8 cellular contexts compared by ENCODE assay signal in genomic region chr3:42653303-42653559, GRCh38. TPM values are rescaled to one million over a fixed set of nuclear protein-coding genes. Genes with fewer than 3 reads are reported as not detected.
DNase-seq lines count a peak whose midpoint lies in the region; ATAC-seq, FAIRE-seq and TF ChIP-seq lines count a peak whose summit lies in the region.

No MANE protein-coding gene starts in this region.

- CTCF ChIA-PET in endothelial cell of umbilical vein (lab: Charles Lee) = interaction anchor here (0.9 to 1.8 kb wide), 4 partner anchors 16 to 71 kb away, joined by 3 to 5 read pairs (median 4); partner anchors contain the start of genes NKTR and SEC22C

- peak overlapping the region; percentile 89 to 100 (median 99) for H3K4me2 ChIP-seq in BLaER1 treated with 17β-estradiol and CSF1 and Interleukin-3, amounts not matched to agents 10 nM and 100 nM
- H3K4me2 ChIP-seq in endothelial cell of umbilical vein (ENCODE audit: insufficient read depth, low read length) = peak overlapping the region; percentile 79

- no peaks in the 10 kb centered on the region for H3K27me3 ChIP-seq in BLaER1 treated with 17β-estradiol and CSF1 and Interleukin-3, amounts not matched to agents 10 nM and 100 nM
- H3K27me3 ChIP-seq in Peyer's patch = no peaks in the 10 kb centered on the region
- no peaks in the 10 kb centered on the region for H3K27me3 ChIP-seq in endothelial cell of umbilical vein (ENCODE audit: control insufficient read depth in 2 of 2, insufficient read depth in 2 of 2, low read length in 2 of 2)
- no peaks in the 10 kb centered on the region for H3K27me3 ChIP-seq in neuron (ENCODE audit: insufficient read depth, low read length)

- H3K79me2 ChIP-seq in endothelial cell of umbilical vein (ENCODE audit: control insufficient read depth, insufficient read depth, low read length) = peaks cover 37% of the 10 kb centered on the region

- ATAC-seq in GM18907 (IDR thresholded peaks at IDR 0.05; ENCODE audit: unreplicated experiment) = no peak

- H3K9ac ChIP-seq in BLaER1 treated with 17β-estradiol and CSF1 and Interleukin-3, amounts not matched to agents 10 nM and 100 nM = peak overlapping the region; percentile 91 to 98 (median 94)
- peak overlapping the region; percentile 69 for H3K9ac ChIP-seq in endothelial cell of umbilical vein (replicated peaks; ENCODE audit: extremely low read depth, insufficient read depth, low read length)

- POLR2A ChIA-PET in endothelial cell of umbilical vein (lab: Charles Lee) = no interaction called here

- TF ChIP-seq POLR2A in Peyer's patch (IDR thresholded peaks at IDR 0.05) (no peak), endothelial cell of umbilical vein (IDR thresholded peaks at IDR 0.05; ENCODE audit: low read depth, low read length) (no peak)

- H2AFZ ChIP-seq in endothelial cell of umbilical vein (ENCODE audit: low read depth, low read length) (no peak overlapping the region), neuron (ENCODE audit: low read depth, low read length) (peak overlapping the region; percentile 85)

- TF ChIP-seq CTCF in Peyer's patch (IDR thresholded peaks at IDR 0.05) (no peak), endothelial cell of umbilical vein (IDR thresholded peaks at IDR 0.05; ENCODE audit: extremely low read depth in 1 of 2, insufficient read depth in 1 of 2, low read depth in 1 of 2, low read length in 2 of 2) (no peak)

- peak; percentile 66 for FAIRE-seq in endothelial cell of umbilical vein (lab: Jason Lieb, UNC)

- H3K27ac ChIP-seq in BLaER1 treated with 17β-estradiol and CSF1 and Interleukin-3, amounts not matched to agents 10 nM and 100 nM = peak overlapping the region; percentile 88 to 96 (median 94)
- peak overlapping the region; percentile 42 to 90 (median 80) for H3K27ac ChIP-seq in Peyer's patch
- peak overlapping the region; percentile 57 for H3K27ac ChIP-seq in endothelial cell of umbilical vein (ENCODE audit: insufficient read depth, low read depth, low read length)

- peaks cover 17 to 36% (median 29%) of the 10 kb centered on the region in 11 experiments for H3K36me3 ChIP-seq in BLaER1 treated with 17β-estradiol and CSF1 and Interleukin-3, amounts not matched to agents 10 nM and 100 nM
- H3K36me3 ChIP-seq in Peyer's patch = peaks cover 0 to 4% (median 0%) of the 10 kb centered on the region in 3 donors
- peaks cover 0 to 7% of the 10 kb centered on the region in 2 experiments for H3K36me3 ChIP-seq in endothelial cell of umbilical vein (ENCODE audit: control insufficient read depth in 2 of 2, extremely low read depth in 1 of 2, insufficient read depth in 2 of 2, low read length in 2 of 2)
- no peaks in the 10 kb centered on the region for H3K36me3 ChIP-seq in neuron (ENCODE audit: insufficient read depth, low read length)

- no peaks in the 10 kb centered on the region for H3K9me3 ChIP-seq in BLaER1 treated with 17β-estradiol and CSF1 and Interleukin-3, amounts not matched to agents 10 nM and 100 nM (replicated peaks in 1 of 11)
- no peaks in the 10 kb centered on the region for H3K9me3 ChIP-seq in Peyer's patch
- H3K9me3 ChIP-seq in endothelial cell of umbilical vein (replicated peaks; ENCODE audit: control insufficient read depth, insufficient read depth, low read length) = no peaks in the 10 kb centered on the region
- no peaks in the 10 kb centered on the region for H3K9me3 ChIP-seq in neuron (ENCODE audit: low read length)

- dilution Hi-C loops in endothelial cell of umbilical vein (cut with MboI; ENCODE audit: extremely low pct_ligation_motif_present, low sequenced_read_pairs) = no loop called here

- no peak for DNase-seq in Peyer's patch
- no peak for DNase-seq in endothelial cell of umbilical vein (ENCODE audit: low read depth, low spot score)
- DNase-seq in mesenteric fat pad (ENCODE audit: low spot score) = no peak
- DNase-seq in DMS153 (lab: John Stamatoyannopoulos, UW) = no peak
- DNase-seq in NCI-H526 treated with DMSO at 0.1 percent for 48 hours (lab: John Stamatoyannopoulos, UW) = no peak

- no peaks in the 10 kb centered on the region for H3K9me1 ChIP-seq in endothelial cell of umbilical vein (replicated peaks; ENCODE audit: control insufficient read depth, extremely low read depth, insufficient read depth, low read length)

- H4K20me1 ChIP-seq in BLaER1 treated with 17β-estradiol and CSF1 and Interleukin-3, amounts not matched to agents 10 nM and 100 nM = peaks cover 0 to 64% (median 43%) of the 10 kb centered on the region in 11 experiments; a peak in 17 of 22 replicates
- H4K20me1 ChIP-seq in endothelial cell of umbilical vein (replicated peaks; ENCODE audit: control insufficient read depth, extremely low read depth, insufficient read depth, low read length) = no peaks in the 10 kb centered on the region

- H3K4me3 ChIP-seq in BLaER1 treated with 17β-estradiol and CSF1 and Interleukin-3, amounts not matched to agents 10 nM and 100 nM = peak overlapping the region; percentile 78 to 99 (median 86)
- H3K4me3 ChIP-seq in Peyer's patch (peak overlapping the region; percentile 64 to 84 (median 76)), endothelial cell of umbilical vein (replicated peaks in 1 of 3; ENCODE audit: insufficient read depth in 1 of 3, low read depth in 1 of 3, low read length in 3 of 3) (peak overlapping the region; percentile 76 to 78 (median 77)), neuron (ENCODE audit: low read length) (peak overlapping the region; percentile 64)

- H3K4me1 ChIP-seq in BLaER1 treated with 17β-estradiol and CSF1 and Interleukin-3, amounts not matched to agents 10 nM and 100 nM = peaks cover 62 to 75% (median 70%) of the 10 kb centered on the region in 10 experiments
- peaks cover 5 to 43% (median 15%) of the 10 kb centered on the region in 4 donors for H3K4me1 ChIP-seq in Peyer's patch
- peaks cover 36% of the 10 kb centered on the region for H3K4me1 ChIP-seq in endothelial cell of umbilical vein (ENCODE audit: control insufficient read depth, extremely low read depth, insufficient read depth, low read length)
- peaks cover 25% of the 10 kb centered on the region for H3K4me1 ChIP-seq in neuron (ENCODE audit: insufficient read depth, low read length)

- intact Hi-C loops in endothelial cell of umbilical vein (cut with micrococcal nuclease) = no loop called here

- BruUV-seq in endothelial cell of umbilical vein (replicated peaks; lab: Mats Ljungman, UMichigan) = no TSS peak

TF ChIP-seq in endothelial cell of umbilical vein, 7 proteins besides CTCF, POLR2A, EP300 and RAD21:
- TF ChIP-seq EZH2 (IDR thresholded peaks at IDR 0.05; ENCODE audit: borderline replicate concordance, low read depth, low read length, severe bottlenecking) (no peak), POLR2AphosphoS5 (IDR thresholded peaks at IDR 0.05; ENCODE audit: insufficient read depth, low read depth, low read length) (no peak), FOS (IDR thresholded peaks at IDR 0.05; ENCODE audit: borderline replicate concordance, insufficient read depth, low read length) (no peak), JUN (IDR thresholded peaks at IDR 0.05; ENCODE audit: borderline replicate concordance, insufficient read depth, insufficient read length, low read depth) (no peak)

RNA-seq across cellular contexts. Expression of gene ZBTB47, which starts 0.3 kb away (rescaled TPM):
- total RNA-seq in Peyer's patch (10 to 100 TPM in 3 of 4 donors, 1 to 10 TPM in 1; 5.3 to 30.5 (median 14.7) TPM), endothelial cell of umbilical vein (13.0 and 14.5 TPM in 2 replicates), mesenteric fat pad (58.2 TPM)
- polyA plus RNA-seq in endothelial cell of umbilical vein = 10.6 and 13.2 TPM in 2 replicates
- 7.2 and 9.3 TPM in 2 replicates for polyA plus RNA-seq in endothelial cell of umbilical vein (2011; cell fraction: cytosol; rRNA removed)
- 13.6 and 17.0 TPM in 2 replicates for polyA plus RNA-seq in endothelial cell of umbilical vein (2011; cell fraction: nucleus; rRNA removed)
- polyA plus RNA-seq in endothelial cell of umbilical vein (2012) = 6.8 and 10.4 TPM in 2 replicates
- polyA minus RNA-seq in endothelial cell of umbilical vein = 13.2 and 16.9 TPM in 2 replicates
- 10.4 TPM for polyA minus RNA-seq in endothelial cell of umbilical vein (2011; cell fraction: cytosol; rRNA and poly(A)+ RNA removed)
- 7.6 and 13.3 TPM in 2 replicates for polyA minus RNA-seq in endothelial cell of umbilical vein (2011; cell fraction: nucleus; rRNA and poly(A)+ RNA removed)

RNA-seq across cellular contexts. Expression of gene KLHL40, which starts 32.1 kb away (rescaled TPM):
- total RNA-seq in Peyer's patch (not detected), endothelial cell of umbilical vein (not detected in 2 replicates), mesenteric fat pad (not detected)
- not detected in 2 replicates for polyA plus RNA-seq in endothelial cell of umbilical vein
- polyA plus RNA-seq in endothelial cell of umbilical vein (2011; cell fraction: cytosol; rRNA removed) = not detected in 2 replicates
- not detected in 2 replicates for polyA plus RNA-seq in endothelial cell of umbilical vein (2011; cell fraction: nucleus; rRNA removed)
- not detected in 2 replicates for polyA plus RNA-seq in endothelial cell of umbilical vein (2012)
- not detected in 2 replicates for polyA minus RNA-seq in endothelial cell of umbilical vein
- polyA minus RNA-seq in endothelial cell of umbilical vein (2011; cell fraction: cytosol; rRNA and poly(A)+ RNA removed) = not detected
- polyA minus RNA-seq in endothelial cell of umbilical vein (2011; cell fraction: nucleus; rRNA and poly(A)+ RNA removed) = not detected in 2 replicates

RNA-seq across cellular contexts. Expression of gene HHATL, which starts 49.4 kb away (rescaled TPM):
- total RNA-seq in Peyer's patch = 1 to 10 TPM in 1 of 4 donors, not detected in 3; 3.4 TPM
- not detected in 2 replicates for total RNA-seq in endothelial cell of umbilical vein
- 0.11 TPM in 1 of 2 replicates, not detected in the other for polyA plus RNA-seq in endothelial cell of umbilical vein
- polyA plus RNA-seq in endothelial cell of umbilical vein (2011; cell fraction: cytosol; rRNA removed) = not detected in 2 replicates
- polyA plus RNA-seq in endothelial cell of umbilical vein (2011; cell fraction: nucleus; rRNA removed) = not detected in 2 replicates
- polyA plus RNA-seq in endothelial cell of umbilical vein (2012) = not detected in 2 replicates
- polyA minus RNA-seq in endothelial cell of umbilical vein = not detected in 2 replicates
- not detected for polyA minus RNA-seq in endothelial cell of umbilical vein (2011; cell fraction: cytosol; rRNA and poly(A)+ RNA removed)
- not detected in 2 replicates for polyA minus RNA-seq in endothelial cell of umbilical vein (2011; cell fraction: nucleus; rRNA and poly(A)+ RNA removed)
- 0.48 TPM for total RNA-seq in mesenteric fat pad

RNA-seq across cellular contexts. Expression of gene NKTR, which starts 52.7 kb away (rescaled TPM):
- total RNA-seq in Peyer's patch (100 to 1,000 TPM; 118 to 386 (median 187) TPM), endothelial cell of umbilical vein (92.6 and 99.0 TPM in 2 replicates), mesenteric fat pad (80.6 TPM)
- polyA plus RNA-seq in endothelial cell of umbilical vein = 22.3 and 27.4 TPM in 2 replicates
- 8.7 and 14.4 TPM in 2 replicates for polyA plus RNA-seq in endothelial cell of umbilical vein (2011; cell fraction: cytosol; rRNA removed)
- polyA plus RNA-seq in endothelial cell of umbilical vein (2011; cell fraction: nucleus; rRNA removed) = 257 and 378 TPM in 2 replicates
- 35.0 and 49.7 TPM in 2 replicates for polyA plus RNA-seq in endothelial cell of umbilical vein (2012)
- polyA minus RNA-seq in endothelial cell of umbilical vein = 51.7 and 60.7 TPM in 2 replicates
- polyA minus RNA-seq in endothelial cell of umbilical vein (2011; cell fraction: cytosol; rRNA and poly(A)+ RNA removed) = 23.9 TPM
- 197 and 292 TPM in 2 replicates for polyA minus RNA-seq in endothelial cell of umbilical vein (2011; cell fraction: nucleus; rRNA and poly(A)+ RNA removed)
